Comparison of ENCODE assay signal across 23 cellular contexts in genomic region chr18:9688036-9688741, GRCh38. TPM values are rescaled to one million over a fixed set of nuclear protein-coding genes. Genes with fewer than 3 reads are reported as not detected.
DNase-seq lines count a peak whose midpoint lies in the region; FAIRE-seq and TF ChIP-seq lines count a peak whose summit lies in the region.
"Had no signal": no experiment of that assay in that cellular context is flagged by ENCODE, and none has a peak within 500 bp of the region (broad histone marks: within the 10 kb centered on the region; RNA-seq: fewer than 3 reads in every experiment).

No MANE protein-coding gene starts in this region.

- no peaks in the 10 kb centered on the region for H3K36me3 ChIP-seq in bronchial epithelial cell (ENCODE audit: control insufficient read depth, insufficient read depth, low read length)
- H3K36me3 ChIP-seq: ascending aorta, colonic mucosa had no signal

- TF ChIP-seq CTCF in bronchial epithelial cell (IDR thresholded peaks at IDR 0.05; ENCODE audit: insufficient read depth, low read length, severe bottlenecking): no peak

- in situ Hi-C loops in Caki2 (cut with HindIII; ENCODE audit: low pct_unique_long_range_greater_than_20kb, low sequenced_read_pairs): no loop called here

- DNase-seq in Caki2 (ENCODE audit: low read depth) (peak; percentile 81), NCI-H187 (lab: John Stamatoyannopoulos, UW) (peak; percentile 12 to 38), bronchial epithelial cell (ENCODE audit: low read depth) (peak; percentile 98), iris pigment epithelial cell (ENCODE audit: low read depth) (peak; percentile 90), NCI-H524 (lab: John Stamatoyannopoulos, UW) (no peak), epidermal melanocyte (ENCODE audit: insufficient read length, low spot score) (no peak), NCI-H2107 treated with DMSO at 0.1 percent for 48 hours (lab: John Stamatoyannopoulos, UW; ENCODE audit: unreplicated experiment) (no peak), SHP77 (lab: John Stamatoyannopoulos, UW) (no peak)
- DNase-seq: activated CD4-positive, alpha-beta T cell treated with anti-CD3 and anti-CD28 coated beads, Interleukin-2, amount 50 U/mL, for 48 hours; activated naive CD4-positive, alpha-beta T cell treated with Interleukin-2 at 50 U/mL for 16 hours; activated T-cell treated with anti-CD3 and anti-CD28 coated beads for 4 hours; colonic mucosa; DND-41; mesendoderm; natural killer cell; NCI-H1092 treated with DMSO at 0.1 percent for 48 hours; NCI-H2107; NCI-H69; OCI-M1; stimulated activated CD4-positive, alpha-beta T cell treated with anti-CD3 and anti-CD28 coated beads, Interleukin-4, amount 100 ng/mL, for 1 hour; T-helper 1 cell had no signal

- FAIRE-seq in bronchial epithelial cell (lab: Jason Lieb, UNC): peak; percentile 91
- FAIRE-seq: urothelium cell line had no signal

- H3K27me3 ChIP-seq in bronchial epithelial cell (ENCODE audit: control insufficient read depth, insufficient read depth, low read length): no peaks in the 10 kb centered on the region
- H3K27me3 ChIP-seq: ascending aorta, colonic mucosa had no signal

- H3K4me3 ChIP-seq in bronchial epithelial cell (ENCODE audit: low read depth, low read length): no peak overlapping the region
- H3K4me3 ChIP-seq: ascending aorta, colonic mucosa had no signal

RNA-seq across cellular contexts. Expression of gene RAB31, which starts 19.9 kb away (rescaled TPM):
- 14.2 and 18.3 TPM in 2 replicates for total RNA-seq in Caki2 (2014; rRNA removed; shearing (Covaris generic); ENCODE audit: low replicate concordance)
- 47.7 and 48.5 TPM in 2 replicates for total RNA-seq in bronchial epithelial cell

Comparison
In these comparisons a context has a peak if more than half of its experiments do, and no peak if none do; other contexts are left out.
1. DNase-seq: peak in Caki2 (single experiment), NCI-H187 (2 of 2), bronchial epithelial cell (single experiment) and iris pigment epithelial cell (single experiment); none in NCI-H524 (0 of 2), epidermal melanocyte (single experiment), NCI-H2107 treated with DMSO at 0.1 percent for 48 hours (single experiment) and SHP77 (0 of 2).